Comparison of ENCODE assay signal across 8 cellular contexts in the genomic region with DNA sequence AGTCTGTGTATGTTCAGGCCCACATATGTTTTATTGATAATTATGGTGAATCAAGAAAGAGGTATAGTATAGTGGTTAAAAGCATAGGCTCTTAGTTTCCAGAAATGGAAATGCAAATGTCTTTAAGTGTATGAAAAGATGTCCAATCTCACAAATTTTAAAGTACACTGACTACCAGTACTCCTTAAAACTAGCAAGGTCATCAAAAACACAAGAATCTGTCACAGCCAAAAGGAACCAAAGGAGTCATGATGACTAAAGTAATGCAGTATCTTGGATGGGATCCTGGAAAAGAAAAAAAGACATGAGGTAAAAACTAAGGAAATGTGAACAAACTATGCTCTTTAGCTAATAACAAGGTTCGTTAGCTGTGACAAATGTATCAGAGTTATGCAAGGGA. TPM values are rescaled to one million over a fixed set of nuclear protein-coding genes. Genes with fewer than 3 reads are reported as not detected.
DNase-seq lines count a peak whose midpoint lies in the region; ATAC-seq and TF ChIP-seq lines count a peak whose summit lies in the region.
"Had no signal": no experiment of that assay in that cellular context is flagged by ENCODE, and none has a peak within 500 bp of the region (broad histone marks: within the 10 kb centered on the region; RNA-seq: fewer than 3 reads in every experiment).

No MANE protein-coding gene starts in this region.

- H3K36me3 ChIP-seq in SU-DHL-6 (ENCODE audit: low read length), result peaks cover 4% of the 10 kb centered on the region; the same call in 1 of the 2 replicates
- no peaks in the 10 kb centered on the region for H3K36me3 ChIP-seq in rectal smooth muscle tissue (ENCODE audit: control insufficient read depth, insufficient read depth, low read length)
- H3K36me3 ChIP-seq in thyroid gland, result no peaks in the 10 kb centered on the region
- H3K36me3 ChIP-seq: ovary had no signal

- peaks cover 5% of the 10 kb centered on the region for H3K4me1 ChIP-seq in rectal smooth muscle tissue (ENCODE audit: control insufficient read depth, insufficient read depth, low read length)
- peaks cover 0 to 6% of the 10 kb centered on the region in 2 donors for H3K4me1 ChIP-seq in thyroid gland

- no peak for TF ChIP-seq CTCF in SU-DHL-6 (IDR thresholded peaks at IDR 0.05; ENCODE audit: insufficient read depth, low read length, poor library complexity, severe bottlenecking)
- TF ChIP-seq CTCF in epithelial cell of esophagus (IDR thresholded peaks at IDR 0.05; ENCODE audit: insufficient read depth, low read depth, low read length, missing control alignments), result no peak
- TF ChIP-seq CTCF in thyroid gland (IDR thresholded peaks at IDR 0.05), result no peak

- H3K9me2 ChIP-seq in SU-DHL-6 (replicated peaks; ENCODE audit: insufficient read depth, low read length), result no peaks in the 10 kb centered on the region

- H3K27ac ChIP-seq in SU-DHL-6 (ENCODE audit: low read depth, low read length) (no peak overlapping the region), rectal smooth muscle tissue (ENCODE audit: low read depth, low read length) (no peak overlapping the region), thyroid gland (no peak overlapping the region)
- H3K27ac ChIP-seq: ovary had no signal

- H4K20me1 ChIP-seq in SU-DHL-6 (ENCODE audit: low read depth, low read length), result no peaks in the 10 kb centered on the region

- DNase-seq in epithelial cell of esophagus (ENCODE audit: low read depth), result no peak
- no peak for DNase-seq in RKO (ENCODE audit: low spot score)
- no peak for DNase-seq in thyroid gland

- intact Hi-C loops in thyroid gland (cut with DNase I), result no loop called here

- H3K4me2 ChIP-seq in SU-DHL-6 (ENCODE audit: low read depth, low read length, poor library complexity, severe bottlenecking), result peak overlapping the region; percentile 76

- H3F3A ChIP-seq in SU-DHL-6 (ENCODE audit: insufficient read depth), result no peaks in the 10 kb centered on the region

- H3K4me3 ChIP-seq in SU-DHL-6 (ENCODE audit: insufficient read depth, low read length, poor library complexity, severe bottlenecking), result no peak overlapping the region
- peak overlapping the region; percentile 62 for H3K4me3 ChIP-seq in epithelial cell of esophagus (ENCODE audit: low read length)
- H3K4me3 ChIP-seq in rectal smooth muscle tissue (ENCODE audit: low read length), result peak overlapping the region; percentile 65
- no peak overlapping the region for H3K4me3 ChIP-seq in thyroid gland (replicated peaks in 1 of 3)

- peak; percentile 6 for ATAC-seq in GM18498 (IDR thresholded peaks at IDR 0.05; ENCODE audit: unreplicated experiment)
- no peak for ATAC-seq in GM21723 (IDR thresholded peaks at IDR 0.05; ENCODE audit: unreplicated experiment)

- TF ChIP-seq POLR2A in thyroid gland (IDR thresholded peaks at IDR 0.05), result no peak

- no peaks in the 10 kb centered on the region for H3K9me3 ChIP-seq in SU-DHL-6 (ENCODE audit: insufficient read depth, low read length)
- no peaks in the 10 kb centered on the region for H3K9me3 ChIP-seq in thyroid gland
- H3K9me3 ChIP-seq: ovary had no signal

- WGBS in thyroid gland, 2 donors, result 86 to 96% methylated on average over 1 of the region's 1 CpG

- peak overlapping the region; percentile 38 for H2AFZ ChIP-seq in SU-DHL-6 (ENCODE audit: low read depth, low read length, severe bottlenecking)

- H3K27me3 ChIP-seq in SU-DHL-6 (ENCODE audit: low read length), result no peaks in the 10 kb centered on the region
- no peaks in the 10 kb centered on the region for H3K27me3 ChIP-seq in rectal smooth muscle tissue (ENCODE audit: control insufficient read depth, insufficient read depth, low read length)
- H3K27me3 ChIP-seq in thyroid gland, result no peaks in the 10 kb centered on the region
- H3K27me3 ChIP-seq: ovary had no signal

- H3K9ac ChIP-seq in SU-DHL-6 (ENCODE audit: low read length) (0 out of 2 replicates have a peak overlapping the region, but pooled peaks have one; percentile 64), rectal smooth muscle tissue (ENCODE audit: low read length) (no peak overlapping the region)

- H3K79me2 ChIP-seq in SU-DHL-6 (ENCODE audit: insufficient read depth, low read length), result no peaks in the 10 kb centered on the region; the same call in 1 of the 2 replicates

RNA-seq across cellular contexts. Expression of a gene that starts 0.7 kb away (rescaled TPM):
- total RNA-seq in thyroid gland, result 10 to 100 TPM; 24.0 to 48.8 (median 30.5) TPM

Comparison
In these comparisons a context has a peak if more than half of its experiments do, and no peak if none do; other contexts are left out.
1. H3K4me3 ChIP-seq: peak in epithelial cell of esophagus (single experiment) and rectal smooth muscle tissue (single experiment); none in SU-DHL-6 (single experiment) and thyroid gland (0 of 3).